ENCODE assay signal across 26 cellular contexts in genomic region chr5:116539222-116539621, GRCh38. TPM values are rescaled to one million over a fixed set of nuclear protein-coding genes. Genes with fewer than 3 reads are reported as not detected.
"Had no signal": no experiment of that assay in that cellular context is flagged by ENCODE, and none has a peak within 500 bp of the region (broad histone marks: within the 10 kb centered on the region; RNA-seq: fewer than 3 reads in every experiment).

No MANE protein-coding gene starts in this region.

- ATAC-seq: activated CD4-positive, alpha-beta T cell treated with anti-CD3 and anti-CD28 coated beads for 36 hours; activated CD8-positive, alpha-beta memory T cell treated with anti-CD3 and anti-CD28 coated beads, Interleukin-2, amount 10 ng/mL, durations not matched to agents 7 days and 5 days; activated CD8-positive, alpha-beta T cell treated with anti-CD3 and anti-CD28 coated beads, Interleukin-2, amount 10 ng/mL, durations not matched to agents 7 days and 5 days; activated naive CD4-positive, alpha-beta T cell treated with anti-CD3 and anti-CD28 coated beads, Interleukin-2, amount 50 U/mL, for 72 hours; activated T-cell treated with anti-CD3 and anti-CD28 coated beads, Interleukin-2, amount 50 U/mL, for 72 hours; foreskin keratinocyte; left colon; naive thymus-derived CD4-positive, alpha-beta T cell; pancreas; psoas muscle; stimulated activated effector memory CD8-positive, alpha-beta T cell treated with anti-CD3 and anti-CD28 coated beads, Interleukin-12 subunit alpha, Interleukin-12 subunit beta, amount 100 ng/mL, for 72 hours had no signal

- H2AFZ ChIP-seq: hepatocyte had no signal

- H3K9me3 Mint-ChIP-seq: activated naive CD4-positive, alpha-beta T cell treated with anti-CD3 and anti-CD28 coated beads, Interleukin-2, amount 50 U/mL, for 72 hours; activated T-cell treated with anti-CD3 and anti-CD28 coated beads, Interleukin-2, amount 50 U/mL, for 72 hours; mesothelial cell of epicardium; T-helper 2 cell treated with Interferon-gamma antibody and Interleukin-4, amounts not matched to agents 5 μg/mL and 100 μg/mL, for 36 hours had no signal

- H3K27me3 Mint-ChIP-seq: activated CD4-positive, alpha-beta T cell treated with anti-CD3 and anti-CD28 coated beads for 36 hours; stimulated activated naive CD8-positive, alpha-beta T cell treated with anti-CD3 and anti-CD28 coated beads, Interleukin-15, Interleukin-2, amounts not matched to agents 100 ng/mL and 50 ng/mL, for 24 hours had no signal

- H3K4me3 Mint-ChIP-seq: activated CD4-positive, alpha-beta T cell treated with anti-CD3 and anti-CD28 coated beads for 36 hours; activated CD8-positive, alpha-beta memory T cell treated with anti-CD3 and anti-CD28 coated beads, Interleukin-2, amount 10 ng/mL, durations not matched to agents 7 days and 5 days; activated CD8-positive, alpha-beta T cell treated with anti-CD3 and anti-CD28 coated beads, Interleukin-2, amount 10 ng/mL, durations not matched to agents 7 days and 5 days; activated T-cell treated with anti-CD3 and anti-CD28 coated beads, Interleukin-2, amount 50 U/mL, for 72 hours; mesothelial cell of epicardium; naive thymus-derived CD4-positive, alpha-beta T cell; stimulated activated effector memory CD8-positive, alpha-beta T cell treated with anti-CD3 and anti-CD28 coated beads, Interleukin-12 subunit alpha, Interleukin-12 subunit beta, amount 100 ng/mL, for 72 hours; stimulated activated naive CD8-positive, alpha-beta T cell treated with anti-CD3 and anti-CD28 coated beads, Interleukin-15, Interleukin-2, amounts not matched to agents 100 ng/mL and 50 ng/mL, for 24 hours; T-helper 2 cell treated with Interferon-gamma antibody and Interleukin-4, amounts not matched to agents 5 μg/mL and 100 μg/mL, for 36 hours had no signal

- H3K36me3 ChIP-seq: esophagus muscularis mucosa, pancreas, sigmoid colon, tibial artery had no signal

- H3K4me2 ChIP-seq: hepatocyte had no signal

- H3K4me1 Mint-ChIP-seq: activated CD4-positive, alpha-beta T cell treated with anti-CD3 and anti-CD28 coated beads for 36 hours; activated CD8-positive, alpha-beta memory T cell treated with anti-CD3 and anti-CD28 coated beads, Interleukin-2, amount 10 ng/mL, durations not matched to agents 7 days and 5 days; naive thymus-derived CD4-positive, alpha-beta T cell; stimulated activated effector memory CD8-positive, alpha-beta T cell treated with anti-CD3 and anti-CD28 coated beads, Interleukin-12 subunit alpha, Interleukin-12 subunit beta, amount 100 ng/mL, for 72 hours had no signal

- H3K9me3 ChIP-seq: esophagus muscularis mucosa, pancreas, psoas muscle, sigmoid colon, tibial artery had no signal

- H3K27me3 ChIP-seq: esophagus muscularis mucosa, foreskin keratinocyte, hepatocyte, pancreas, sigmoid colon, tibial artery had no signal

- FAIRE-seq: keratinocyte, pancreas, small intestine had no signal

- H3K36me3 Mint-ChIP-seq: activated CD8-positive, alpha-beta memory T cell treated with anti-CD3 and anti-CD28 coated beads, Interleukin-2, amount 10 ng/mL, durations not matched to agents 7 days and 5 days; activated naive CD4-positive, alpha-beta T cell treated with anti-CD3 and anti-CD28 coated beads, Interleukin-2, amount 50 U/mL, for 72 hours; mesothelial cell of epicardium; stimulated activated effector memory CD8-positive, alpha-beta T cell treated with anti-CD3 and anti-CD28 coated beads, Interleukin-12 subunit alpha, Interleukin-12 subunit beta, amount 100 ng/mL, for 72 hours had no signal

- H3K27ac Mint-ChIP-seq: activated CD4-positive, alpha-beta T cell treated with anti-CD3 and anti-CD28 coated beads for 36 hours; activated CD8-positive, alpha-beta memory T cell treated with anti-CD3 and anti-CD28 coated beads, Interleukin-2, amount 10 ng/mL, durations not matched to agents 7 days and 5 days; activated CD8-positive, alpha-beta T cell treated with anti-CD3 and anti-CD28 coated beads, Interleukin-2, amount 10 ng/mL, durations not matched to agents 7 days and 5 days; activated naive CD4-positive, alpha-beta T cell treated with anti-CD3 and anti-CD28 coated beads, Interleukin-2, amount 50 U/mL, for 72 hours; activated T-cell treated with anti-CD3 and anti-CD28 coated beads, Interleukin-2, amount 50 U/mL, for 72 hours; mesothelial cell of epicardium; naive thymus-derived CD4-positive, alpha-beta T cell; stimulated activated effector memory CD8-positive, alpha-beta T cell treated with anti-CD3 and anti-CD28 coated beads, Interleukin-12 subunit alpha, Interleukin-12 subunit beta, amount 100 ng/mL, for 72 hours; stimulated activated naive CD8-positive, alpha-beta T cell treated with anti-CD3 and anti-CD28 coated beads, Interleukin-15, Interleukin-2, amounts not matched to agents 100 ng/mL and 50 ng/mL, for 24 hours; T-helper 2 cell treated with Interferon-gamma antibody and Interleukin-4, amounts not matched to agents 5 μg/mL and 100 μg/mL, for 36 hours had no signal

- H3K4me3 ChIP-seq: esophagus muscularis mucosa, hepatocyte, pancreas, psoas muscle, sigmoid colon, tibial artery had no signal

- DNase-seq: activated CD4-positive, alpha-beta T cell treated with anti-CD3 and anti-CD28 coated beads for 36 hours; activated CD4-positive, CD25-positive, alpha-beta regulatory T cell; activated CD8-positive, alpha-beta memory T cell treated with anti-CD3 and anti-CD28 coated beads, Interleukin-2, amount 10 ng/mL, durations not matched to agents 7 days and 5 days; activated CD8-positive, alpha-beta T cell treated with anti-CD3 and anti-CD28 coated beads, Interleukin-2, amount 10 ng/mL, durations not matched to agents 7 days and 5 days; activated naive CD4-positive, alpha-beta T cell; activated T-cell treated with anti-CD3 and anti-CD28 coated beads, Interleukin-2, amount 50 U/mL, for 72 hours; cerebellar nuclear complex; cortex of kidney; foreskin keratinocyte; left colon; naive thymus-derived CD4-positive, alpha-beta T cell; pancreas; psoas muscle; sigmoid colon; small intestine; stimulated activated CD4-positive, alpha-beta T cell treated with anti-CD3 and anti-CD28 coated beads, Interleukin-4, amount 100 ng/mL, for 24 hours; T-helper 1 cell; tibial artery had no signal

- H3K27ac ChIP-seq: esophagus muscularis mucosa, foreskin keratinocyte, hepatocyte, pancreas, psoas muscle, sigmoid colon, tibial artery had no signal

RNA-seq across cellular contexts. Expression of gene SEMA6A, which starts 35.4 kb away (rescaled TPM):
- total RNA-seq: activated CD4-positive, alpha-beta T cell treated with anti-CD3 and anti-CD28 coated beads for 36 hours; activated CD8-positive, alpha-beta T cell treated with anti-CD3 and anti-CD28 coated beads, Interleukin-2, amount 10 ng/mL, durations not matched to agents 7 days and 5 days; naive thymus-derived CD4-positive, alpha-beta T cell had no signal
